Comparison of ENCODE assay signal across 10 cellular contexts in the genomic region with DNA sequence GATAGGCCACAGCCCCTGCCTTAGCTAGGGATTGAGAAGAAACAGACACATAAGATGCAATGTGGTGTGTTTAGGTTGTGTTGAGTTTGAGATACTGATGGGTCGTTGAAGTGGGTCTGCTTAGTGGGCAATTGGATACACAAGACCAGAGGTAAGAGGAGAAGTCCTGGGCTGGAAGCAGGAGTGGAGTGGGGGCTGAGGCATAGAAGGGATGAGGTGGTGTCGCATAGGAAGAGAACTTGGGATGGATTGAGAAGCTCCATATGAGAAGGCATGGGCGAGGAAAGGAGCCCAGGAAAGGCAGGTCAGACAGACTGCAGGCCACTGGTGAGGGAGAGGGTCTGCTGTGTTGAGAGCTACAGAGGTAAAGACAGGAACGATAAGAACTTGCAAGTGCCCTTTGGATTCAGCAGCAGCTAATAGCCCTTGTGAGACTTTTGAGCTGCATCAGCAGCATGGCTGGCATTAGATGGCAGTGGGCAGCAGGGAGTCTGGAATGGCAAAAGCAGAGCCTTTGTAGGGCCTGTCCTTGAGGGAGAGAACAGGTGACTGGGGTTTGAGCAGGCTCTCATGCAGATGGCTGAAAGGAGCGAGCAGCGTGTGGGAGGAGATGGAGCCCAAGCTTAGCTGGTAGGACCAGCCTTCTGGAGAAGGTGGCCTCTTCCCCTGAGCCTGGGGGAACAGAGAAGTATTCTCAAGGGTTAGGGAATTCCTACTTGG. TPM values are rescaled to one million over a fixed set of nuclear protein-coding genes. Genes with fewer than 3 reads are reported as not detected.
DNase-seq lines count a peak whose midpoint lies in the region; ATAC-seq and TF ChIP-seq lines count a peak whose summit lies in the region.
"Had no signal": no experiment of that assay in that cellular context is flagged by ENCODE, and none has a peak within 500 bp of the region (broad histone marks: within the 10 kb centered on the region; RNA-seq: fewer than 3 reads in every experiment).

No MANE protein-coding gene starts in this region.

- DNase-seq in activated naive CD4-positive, alpha-beta T cell treated with Interleukin-2 at 50 U/mL for 16 hours = peak; percentile 1
- DNase-seq in activated naive CD4-positive, alpha-beta T cell (lab: John Stamatoyannopoulos, UW) = no peak
- DNase-seq in activated naive CD4-positive, alpha-beta T cell treated with anti-CD3 and anti-CD28 coated beads, Interleukin-2, amount 50 U/mL, for 72 hours (ENCODE audit: low spot score in 2 of 2) = peak in 1 of 2 donors; percentile 16
- DNase-seq in transverse colon (peak; percentile 5), NCI-H524 treated with DMSO at 0.1 percent for 48 hours (lab: John Stamatoyannopoulos, UW) (no peak), GM13977 (ENCODE audit: low spot score) (no peak)
- DNase-seq: mucosa of descending colon, trophoblast cell had no signal

- H3K36me3 Mint-ChIP-seq in activated naive CD4-positive, alpha-beta T cell treated with anti-CD3 and anti-CD28 coated beads, Interleukin-2, amount 50 U/mL, for 72 hours = peaks cover 9 to 33% of the 10 kb centered on the region in 2 donors

- ATAC-seq in activated naive CD4-positive, alpha-beta T cell treated with anti-CD3 and anti-CD28 coated beads, Interleukin-2, amount 50 U/mL, for 72 hours = no peak
- ATAC-seq in gastroesophageal sphincter (no peak), GM18520 (IDR thresholded peaks at IDR 0.05; ENCODE audit: unreplicated experiment) (no peak)
- ATAC-seq: mucosa of descending colon had no signal

- H3K36me3 ChIP-seq in gastroesophageal sphincter = peaks cover 0 to 92% of the 10 kb centered on the region in 2 donors
- peaks cover 0 to 38% (median 19%) of the 10 kb centered on the region in 4 donors for H3K36me3 ChIP-seq in transverse colon

- no peak for TF ChIP-seq CTCF in gastroesophageal sphincter (IDR thresholded peaks at IDR 0.05)
- no peak for TF ChIP-seq CTCF in transverse colon (IDR thresholded peaks at IDR 0.05)
- TF ChIP-seq CTCF in GM13977 (IDR thresholded peaks at IDR 0.05; ENCODE audit: extremely low read depth, insufficient read depth, missing control alignments) = no peak

- H3K9me3 Mint-ChIP-seq in activated naive CD4-positive, alpha-beta T cell treated with anti-CD3 and anti-CD28 coated beads, Interleukin-2, amount 50 U/mL, for 72 hours = no peaks in the 10 kb centered on the region

- H3K9me3 ChIP-seq in gastroesophageal sphincter = no peaks in the 10 kb centered on the region
- no peaks in the 10 kb centered on the region for H3K9me3 ChIP-seq in transverse colon
- H3K9me3 ChIP-seq: mucosa of descending colon had no signal

- TF ChIP-seq POLR2A in gastroesophageal sphincter (IDR thresholded peaks at IDR 0.05) (no peak), transverse colon (IDR thresholded peaks at IDR 0.05) (no peak)

- in situ Hi-C loops in transverse colon (cut with MboI; ENCODE audit: low pct_ligation_motif_present in 1 of 4, low pct_unique_long_range_greater_than_20kb in 1 of 4, low sequenced_read_pairs in 3 of 4) (loop anchor here in 2 of 4 donors (5.0 to 10.0 kb wide), 3 partner anchors 54 to 172 kb away; a partner anchor contains a TSS), GM13977 (cut with MboI; ENCODE audit: low pct_unique_long_range_greater_than_20kb, low sequenced_read_pairs, unreplicated experiment) (no loop called here)

- H3K4me1 ChIP-seq in gastroesophageal sphincter (peaks cover 11 to 51% (median 30%) of the 10 kb centered on the region in 3 donors), transverse colon (peaks cover 0 to 24% (median 14%) of the 10 kb centered on the region in 4 donors)

- TF ChIP-seq EP300 in gastroesophageal sphincter (IDR thresholded peaks at IDR 0.05) (no peak), transverse colon (IDR thresholded peaks at IDR 0.05; ENCODE audit: low read depth) (no peak)

- H3K27me3 ChIP-seq in gastroesophageal sphincter (no peaks in the 10 kb centered on the region), transverse colon (no peaks in the 10 kb centered on the region)

- intact Hi-C loops in transverse colon (cut with DNase I; ENCODE audit: low total_unique reads) = no loop called here

- H3K4me3 ChIP-seq in gastroesophageal sphincter (no peak overlapping the region), transverse colon (no peak overlapping the region)
- H3K4me3 ChIP-seq: mucosa of descending colon had no signal

- peak overlapping the region; percentile 18 to 27 for H3K27ac Mint-ChIP-seq in activated naive CD4-positive, alpha-beta T cell treated with anti-CD3 and anti-CD28 coated beads, Interleukin-2, amount 50 U/mL, for 72 hours

- WGBS in gastroesophageal sphincter (ENCODE audit: low coverage in 1 of 2), 2 donors = 73 to 85% methylated on average over 4 to 6 of the region's 6 CpGs
- WGBS in transverse colon (ENCODE audit: low coverage in 1 of 2), 2 donors = 92 to 95% methylated on average over 3 to 6 of the region's 6 CpGs

- H3K27ac ChIP-seq in gastroesophageal sphincter (peak overlapping the region in 3 of 4 donors; percentile 70 to 84 (median 83)), transverse colon (no peak overlapping the region)

RNA-seq across cellular contexts. Expression of a gene that starts 33.2 kb away (rescaled TPM):
- total RNA-seq in activated naive CD4-positive, alpha-beta T cell treated with anti-CD3 and anti-CD28 coated beads, Interleukin-2, amount 50 U/mL, for 72 hours = 100 to 1,000 TPM; 153 to 348 TPM
- total RNA-seq in gastroesophageal sphincter (100 to 1,000 TPM in 2 of 4 donors, 10 to 100 TPM in 2; 42.3 to 173 (median 94.7) TPM), transverse colon (100 to 1,000 TPM in 3 of 4 donors, 10 to 100 TPM in 1; 82.7 to 377 (median 155) TPM)

Comparison
In these comparisons a context has a peak if more than half of its experiments do, and no peak if none do; other contexts are left out.
1. DNase-seq: peak in activated naive CD4-positive, alpha-beta T cell treated with Interleukin-2 at 50 U/mL for 16 hours (single experiment) and transverse colon (single experiment); none in activated naive CD4-positive, alpha-beta T cell (0 of 4), NCI-H524 treated with DMSO at 0.1 percent for 48 hours (single experiment) and GM13977 (single experiment).
2. H3K27ac ChIP-seq: peak in gastroesophageal sphincter (3 of 4); none in transverse colon (0 of 4).